Comparison of ENCODE assay signal across 1 cellular context in the genomic region with DNA sequence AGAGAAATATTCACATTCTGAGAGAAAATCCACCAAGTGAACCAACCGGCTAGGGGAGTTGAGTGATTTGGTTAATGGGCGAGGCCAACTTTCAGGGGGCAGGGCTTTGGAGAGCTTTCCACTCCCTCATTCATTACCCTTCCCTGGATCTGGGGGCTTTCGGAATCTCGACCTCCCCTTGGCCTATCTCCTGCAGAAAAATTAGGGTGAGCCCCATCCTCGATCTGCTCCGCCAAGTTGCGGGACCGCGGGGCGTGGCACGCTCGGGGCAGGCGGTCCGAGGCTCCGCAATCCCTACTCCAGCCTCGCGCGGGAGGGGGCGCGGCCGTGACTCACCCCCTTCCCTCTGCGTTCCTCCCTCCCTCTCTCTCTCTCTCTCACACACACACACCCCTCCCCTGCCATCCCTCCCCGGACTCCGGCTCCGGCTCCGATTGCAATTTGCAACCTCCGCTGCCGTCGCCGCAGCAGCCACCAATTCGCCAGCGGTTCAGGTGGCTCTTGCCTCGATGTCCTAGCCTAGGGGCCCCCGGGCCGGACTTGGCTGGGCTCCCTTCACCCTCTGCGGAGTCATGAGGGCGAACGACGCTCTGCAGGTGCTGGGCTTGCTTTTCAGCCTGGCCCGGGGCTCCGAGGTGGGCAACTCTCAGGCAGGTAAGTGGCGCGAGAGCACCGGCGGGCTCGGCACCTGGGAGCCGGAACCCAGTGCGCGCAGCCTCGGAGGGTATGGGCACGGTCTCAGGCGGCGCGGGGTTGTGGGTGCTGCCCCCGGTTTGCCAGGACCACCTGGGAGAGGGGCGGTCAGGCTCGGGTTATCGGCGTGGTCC.
TF ChIP-seq lines count a peak whose summit lies in the region.

Gene ERBB3 (plus strand): TSS at position 437 of the 827 bp plus-strand sequence. CDS start 136 bp downstream, at position 573.

TF ChIP-seq in HepG2, 621 proteins besides CTCF, POLR2A, EP300 and RAD21 (continued from another document and continues in another):
- TF ChIP-seq ESRRA (CRISPR knock-in tag; IDR thresholded peaks at IDR 0.05; ENCODE audit: low read depth) (0 out of 2 replicates have a peak, but pooled peaks have one; percentile 30), FOSL1 (CRISPR knock-in tag; IDR thresholded peaks at IDR 0.05; ENCODE audit: borderline replicate concordance) (peak; percentile 87), ZNF296 (CRISPR knock-in tag; conservative IDR thresholded peaks at IDR 0.05) (no peak), HDAC1 (CRISPR knock-in tag; IDR thresholded peaks at IDR 0.05) (peak; percentile 71), PREB (CRISPR knock-in tag; IDR thresholded peaks at IDR 0.05) (no peak), MXD4 (CRISPR knock-in tag; IDR thresholded peaks at IDR 0.05) (no peak; the same call in 1 of the 2 replicates), STAT6 (CRISPR knock-in tag; IDR thresholded peaks at IDR 0.05; ENCODE audit: borderline replicate concordance) (no peak), ZNF503 (CRISPR knock-in tag; IDR thresholded peaks at IDR 0.05) (no peak), HBP1 (CRISPR knock-in tag; IDR thresholded peaks at IDR 0.05; ENCODE audit: low read depth) (peak; percentile 89; the same call in 1 of the 2 replicates), BCL6 (CRISPR knock-in tag; IDR thresholded peaks at IDR 0.05) (0 out of 2 replicates have a peak, but pooled peaks have one; percentile 13), TBX2 (CRISPR knock-in tag; IDR thresholded peaks at IDR 0.05; ENCODE audit: borderline replicate concordance) (no peak; the same call in 1 of the 2 replicates), NR2F2 (IDR thresholded peaks at IDR 0.05; ENCODE audit: borderline replicate concordance, low read depth) (no peak; the same call in 1 of the 2 replicates), RFX1 (IDR thresholded peaks at IDR 0.05) (no peak), AHR (CRISPR knock-in tag; IDR thresholded peaks at IDR 0.05) (no peak; the same call in 1 of the 2 replicates), ZNF543 (CRISPR knock-in tag; IDR thresholded peaks at IDR 0.05) (no peak), ZNF136 (CRISPR knock-in tag; IDR thresholded peaks at IDR 0.05; ENCODE audit: low read depth) (no peak), ZNF33A (CRISPR knock-in tag; IDR thresholded peaks at IDR 0.05; ENCODE audit: borderline replicate concordance) (peak; percentile 91; the same call in 1 of the 2 replicates), STAG1 (CRISPR knock-in tag; IDR thresholded peaks at IDR 0.05) (no peak), PTBP1 (IDR thresholded peaks at IDR 0.05; ENCODE audit: low read depth, low read length, poor library complexity, severe bottlenecking) (no peak), U2AF1 (optimal IDR thresholded peaks at IDR 0.05; ENCODE audit: low read depth, low read length) (peak; percentile 14), NCOA2 (CRISPR knock-in tag; IDR thresholded peaks at IDR 0.05) (no peak), FOXP4 (CRISPR knock-in tag; IDR thresholded peaks at IDR 0.05) (peak; percentile 84), ZFYVE20 (CRISPR knock-in tag; IDR thresholded peaks at IDR 0.05; ENCODE audit: borderline replicate concordance, low read depth) (0 out of 2 replicates have a peak, but pooled peaks have one; percentile 22), ARID3A (IDR thresholded peaks at IDR 0.05; ENCODE audit: low read depth, low read length) (no peak), POLR2AphosphoS5 (IDR thresholded peaks at IDR 0.05; ENCODE audit: low read depth, low read length) (peak; percentile 77), ZNF354B (CRISPR knock-in tag; IDR thresholded peaks at IDR 0.05) (peak; percentile 51), TOE1 (CRISPR knock-in tag; IDR thresholded peaks at IDR 0.05) (no peak), FOXA3 (CRISPR knock-in tag; IDR thresholded peaks at IDR 0.05) (0 out of 2 replicates have a peak, but pooled peaks have one; percentile 27), MNT (IDR thresholded peaks at IDR 0.05) (no peak), RBAK (CRISPR knock-in tag; IDR thresholded peaks at IDR 0.05) (no peak), ZNF143 (CRISPR knock-in tag; IDR thresholded peaks at IDR 0.05) (peak; percentile 62; the same call in 1 of the 2 replicates), ZNF343 (CRISPR knock-in tag; IDR thresholded peaks at IDR 0.05) (no peak), POLR2G (IDR thresholded peaks at IDR 0.05; ENCODE audit: low read depth, low read length) (peak; percentile 82)
- TF ChIP-seq, protein P1, sequence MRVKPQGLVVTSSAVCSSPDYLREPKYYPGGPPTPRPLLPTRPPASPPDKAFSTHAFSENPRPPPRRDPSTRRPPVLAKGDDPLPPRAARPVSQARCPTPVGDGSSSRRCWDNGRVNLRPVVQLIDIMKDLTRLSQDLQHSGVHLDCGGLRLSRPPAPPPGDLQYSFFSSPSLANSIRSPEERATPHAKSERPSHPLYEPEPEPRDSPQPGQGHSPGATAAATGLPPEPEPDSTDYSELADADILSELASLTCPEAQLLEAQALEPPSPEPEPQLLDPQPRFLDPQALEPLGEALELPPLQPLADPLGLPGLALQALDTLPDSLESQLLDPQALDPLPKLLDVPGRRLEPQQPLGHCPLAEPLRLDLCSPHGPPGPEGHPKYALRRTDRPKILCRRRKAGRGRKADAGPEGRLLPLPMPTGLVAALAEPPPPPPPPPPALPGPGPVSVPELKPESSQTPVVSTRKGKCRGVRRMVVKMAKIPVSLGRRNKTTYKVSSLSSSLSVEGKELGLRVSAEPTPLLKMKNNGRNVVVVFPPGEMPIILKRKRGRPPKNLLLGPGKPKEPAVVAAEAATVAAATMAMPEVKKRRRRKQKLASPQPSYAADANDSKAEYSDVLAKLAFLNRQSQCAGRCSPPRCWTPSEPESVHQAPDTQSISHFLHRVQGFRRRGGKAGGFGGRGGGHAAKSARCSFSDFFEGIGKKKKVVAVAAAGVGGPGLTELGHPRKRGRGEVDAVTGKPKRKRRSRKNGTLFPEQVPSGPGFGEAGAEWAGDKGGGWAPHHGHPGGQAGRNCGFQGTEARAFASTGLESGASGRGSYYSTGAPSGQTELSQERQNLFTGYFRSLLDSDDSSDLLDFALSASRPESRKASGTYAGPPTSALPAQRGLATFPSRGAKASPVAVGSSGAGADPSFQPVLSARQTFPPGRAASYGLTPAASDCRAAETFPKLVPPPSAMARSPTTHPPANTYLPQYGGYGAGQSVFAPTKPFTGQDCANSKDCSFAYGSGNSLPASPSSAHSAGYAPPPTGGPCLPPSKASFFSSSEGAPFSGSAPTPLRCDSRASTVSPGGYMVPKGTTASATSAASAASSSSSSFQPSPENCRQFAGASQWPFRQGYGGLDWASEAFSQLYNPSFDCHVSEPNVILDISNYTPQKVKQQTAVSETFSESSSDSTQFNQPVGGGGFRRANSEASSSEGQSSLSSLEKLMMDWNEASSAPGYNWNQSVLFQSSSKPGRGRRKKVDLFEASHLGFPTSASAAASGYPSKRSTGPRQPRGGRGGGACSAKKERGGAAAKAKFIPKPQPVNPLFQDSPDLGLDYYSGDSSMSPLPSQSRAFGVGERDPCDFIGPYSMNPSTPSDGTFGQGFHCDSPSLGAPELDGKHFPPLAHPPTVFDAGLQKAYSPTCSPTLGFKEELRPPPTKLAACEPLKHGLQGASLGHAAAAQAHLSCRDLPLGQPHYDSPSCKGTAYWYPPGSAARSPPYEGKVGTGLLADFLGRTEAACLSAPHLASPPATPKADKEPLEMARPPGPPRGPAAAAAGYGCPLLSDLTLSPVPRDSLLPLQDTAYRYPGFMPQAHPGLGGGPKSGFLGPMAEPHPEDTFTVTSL (CRISPR knock-in tag; IDR thresholded peaks at IDR 0.05; ENCODE audit: borderline replicate concordance) = peak; percentile 54; the same call in 1 of the 2 replicates
- TF ChIP-seq, protein P2, sequence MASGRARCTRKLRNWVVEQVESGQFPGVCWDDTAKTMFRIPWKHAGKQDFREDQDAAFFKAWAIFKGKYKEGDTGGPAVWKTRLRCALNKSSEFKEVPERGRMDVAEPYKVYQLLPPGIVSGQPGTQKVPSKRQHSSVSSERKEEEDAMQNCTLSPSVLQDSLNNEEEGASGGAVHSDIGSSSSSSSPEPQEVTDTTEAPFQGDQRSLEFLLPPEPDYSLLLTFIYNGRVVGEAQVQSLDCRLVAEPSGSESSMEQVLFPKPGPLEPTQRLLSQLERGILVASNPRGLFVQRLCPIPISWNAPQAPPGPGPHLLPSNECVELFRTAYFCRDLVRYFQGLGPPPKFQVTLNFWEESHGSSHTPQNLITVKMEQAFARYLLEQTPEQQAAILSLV (CRISPR knock-in tag; IDR thresholded peaks at IDR 0.05; ENCODE audit: borderline replicate concordance) = no peak; the same call in 1 of the 2 replicates
